18 cellular contexts compared by ENCODE assay signal in the genomic region with DNA sequence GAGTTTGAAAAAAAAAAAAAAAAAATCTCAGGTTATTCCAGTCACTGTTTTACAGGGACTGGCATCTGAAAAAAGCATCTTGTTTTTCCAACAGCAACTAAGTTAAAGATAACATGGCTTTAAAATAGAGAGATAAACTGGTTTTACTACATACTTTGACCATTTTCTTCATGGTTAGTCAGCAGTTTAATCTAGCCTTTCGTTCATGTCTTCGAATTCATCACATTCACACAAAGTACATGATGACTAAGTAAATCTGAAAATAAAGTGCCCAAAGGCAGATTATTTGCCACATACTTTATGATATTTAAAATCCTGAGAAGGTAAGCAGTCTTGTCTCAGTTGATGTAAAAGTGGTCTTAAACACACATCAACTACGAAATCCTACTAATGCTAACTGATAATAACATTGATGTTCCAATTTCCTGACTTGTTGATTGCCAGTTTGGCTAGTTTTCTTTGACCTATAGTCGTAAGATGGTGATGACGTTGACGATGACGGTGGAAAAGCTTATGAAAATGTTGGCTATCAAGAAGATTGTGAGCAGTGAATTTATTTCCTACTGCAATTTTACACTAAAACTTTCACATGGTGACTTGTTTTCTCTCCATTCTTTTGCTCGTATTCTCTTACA.
A peak's percentile ranks its signal among the peaks of the same experiment; 100 is the strongest.
DNase-seq lines count a peak whose midpoint lies in the region; ATAC-seq and TF ChIP-seq lines count a peak whose summit lies in the region.
"Had no signal": no experiment of that assay in that cellular context is flagged by ENCODE, and none has a peak within 500 bp of the region (broad histone marks: within the 10 kb centered on the region; RNA-seq: fewer than 3 reads in every experiment).

No MANE protein-coding gene starts in this region.

- H3K9me3 ChIP-seq in HUES6 (ENCODE audit: control insufficient read depth, insufficient read depth, low read depth, low read length) (no peaks in the 10 kb centered on the region), Peyer's patch (no peaks in the 10 kb centered on the region)

- no peaks in the 10 kb centered on the region for H3K27me3 Mint-ChIP-seq in natural killer cell (ENCODE audit: low read depth in 2 of 2)
- H3K27me3 Mint-ChIP-seq: activated CD4-positive, alpha-beta T cell treated with anti-CD3 and anti-CD28 coated beads, Interleukin-2, amount 10 ng/mL, durations not matched to agents 24 days and 14 days; T-cell had no signal

- intact Hi-C loops in natural killer cell (cut with micrococcal nuclease), result no loop called here

- H3K27me3 ChIP-seq in HUES6 (ENCODE audit: control insufficient read depth, insufficient read depth, low read length), result no peaks in the 10 kb centered on the region
- H3K27me3 ChIP-seq in Peyer's patch, result no peaks in the 10 kb centered on the region

- no peak overlapping the region for H3K4me3 ChIP-seq in HUES6 (ENCODE audit: low read depth, low read length)
- H3K4me3 ChIP-seq in epithelial cell of esophagus (ENCODE audit: low read length), result no peak overlapping the region
- no peak overlapping the region for H3K4me3 ChIP-seq in Peyer's patch

- H3K27ac Mint-ChIP-seq in natural killer cell, result no peak overlapping the region
- H3K27ac Mint-ChIP-seq: activated CD4-positive, alpha-beta T cell treated with anti-CD3 and anti-CD28 coated beads, Interleukin-2, amount 10 ng/mL, durations not matched to agents 24 days and 14 days; nephron; progenitor cell of endocrine pancreas; T-cell had no signal

- TF ChIP-seq POLR2A in Peyer's patch (IDR thresholded peaks at IDR 0.05), result no peak

- H3K36me3 Mint-ChIP-seq in natural killer cell, result no peaks in the 10 kb centered on the region
- H3K36me3 Mint-ChIP-seq: T-cell had no signal

- H3K27ac ChIP-seq in HUES6 (ENCODE audit: low read depth, low read length) (peak overlapping the region; percentile 1; the same call in 1 of the 2 replicates), RWPE1 (no peak overlapping the region), Peyer's patch (no peak overlapping the region)

- H3K9ac ChIP-seq in HUES6 (ENCODE audit: low read length), result no peak overlapping the region

- H3K36me3 ChIP-seq in HUES6 (ENCODE audit: control insufficient read depth, insufficient read depth, low read length) (no peaks in the 10 kb centered on the region), Peyer's patch (no peaks in the 10 kb centered on the region)

- H3K4me1 Mint-ChIP-seq in natural killer cell, result no peaks in the 10 kb centered on the region
- H3K4me1 Mint-ChIP-seq: activated CD4-positive, alpha-beta T cell treated with anti-CD3 and anti-CD28 coated beads, Interleukin-2, amount 10 ng/mL, durations not matched to agents 24 days and 14 days; nephron had no signal

- CTCF ChIA-PET in RWPE1 (lab: Yijun Ruan, JAX), result no interaction called here

- TF ChIP-seq CTCF in RWPE1 (conservative IDR thresholded peaks at IDR 0.05; ENCODE audit: low read depth) (no peak), epithelial cell of esophagus (IDR thresholded peaks at IDR 0.05; ENCODE audit: insufficient read depth, low read depth, low read length, missing control alignments) (no peak), Peyer's patch (IDR thresholded peaks at IDR 0.05) (no peak), natural killer cell (IDR thresholded peaks at IDR 0.05) (no peak)

- DNase-seq in RWPE1 (ENCODE audit: low spot score), result peak; percentile 24
- DNase-seq in epithelial cell of esophagus (ENCODE audit: low read depth), result peak; percentile 87
- peak; percentile 67 for DNase-seq in renal cortical epithelial cell (ENCODE audit: low read depth)
- no peak for DNase-seq in Peyer's patch
- DNase-seq in natural killer cell, result no peak
- DNase-seq in effector CD8-positive, alpha-beta T cell (lab: John Stamatoyannopoulos, UW), result no peak
- DNase-seq: activated CD4-positive, alpha-beta T cell treated with anti-CD3 and anti-CD28 coated beads, Interleukin-2, amount 10 ng/mL, durations not matched to agents 24 days and 14 days; activated gamma-delta T cell treated with Interleukin-2 at 50 U/mL for 16 hours; amygdala; cerebellar nuclear complex; GOT3; NCI-H69; T-cell had no signal

- POLR2A ChIA-PET in RWPE1 (lab: Yijun Ruan, JAX; ENCODE audit: low non-redundant PET), result no interaction called here

- peaks cover 27% of the 10 kb centered on the region for H3K4me1 ChIP-seq in HUES6 (ENCODE audit: control insufficient read depth, insufficient read depth, low read length)
- H3K4me1 ChIP-seq in Peyer's patch, result no peaks in the 10 kb centered on the region

- no peak overlapping the region for H3K4me3 Mint-ChIP-seq in natural killer cell
- H3K4me3 Mint-ChIP-seq: activated CD4-positive, alpha-beta T cell treated with anti-CD3 and anti-CD28 coated beads, Interleukin-2, amount 10 ng/mL, durations not matched to agents 24 days and 14 days; nephron; T-cell had no signal

- peaks cover 0 to 5% of the 10 kb centered on the region in 2 donors for H3K9me3 Mint-ChIP-seq in natural killer cell
- H3K9me3 Mint-ChIP-seq: nephron, T-cell had no signal

- ATAC-seq in GM21528 (IDR thresholded peaks at IDR 0.05; ENCODE audit: low FRiP score, unreplicated experiment), result no peak
- no peak for ATAC-seq in natural killer cell
- ATAC-seq: Panc1, T-cell had no signal

Comparison
In these comparisons a context has a peak if more than half of its experiments do, and no peak if none do; other contexts are left out.
1. DNase-seq: peak in RWPE1 (single experiment), epithelial cell of esophagus (single experiment) and renal cortical epithelial cell (single experiment); none in Peyer's patch (0 of 3), natural killer cell (single experiment) and effector CD8-positive, alpha-beta T cell (single experiment).